ENCODE assay signal across 33 cellular contexts in genomic region chr19:5237190-5237780, GRCh38.
"Had no signal": no experiment of that assay in that cellular context is flagged by ENCODE, and none has a peak within 500 bp of the region (broad histone marks: within the 10 kb centered on the region; RNA-seq: fewer than 3 reads in every experiment).

No MANE protein-coding gene starts in this region.

- H3K27me3 ChIP-seq: adrenal gland, body of pancreas, esophagus muscularis mucosa, foreskin keratinocyte, gastrocnemius medialis had no signal

- DNase-seq: activated B cell treated with CpG ODN at 0.5 μM for 24 hours; activated CD4-positive, alpha-beta T cell treated with anti-CD3 and anti-CD28 coated beads for 48 hours; activated CD4-positive, alpha-beta T cell treated with anti-CD3 and anti-CD28 coated beads, Interleukin-2, amount 50 U/mL, for 1 hour; activated CD4-positive, alpha-beta T cell treated with anti-CD3 and anti-CD28 coated beads, Interleukin-2, amount 50 U/mL, for 48 hours; activated CD8-positive, alpha-beta memory T cell treated with anti-CD3 and anti-CD28 coated beads, Interleukin-2, amount 10 ng/mL, durations not matched to agents 7 days and 5 days; activated CD8-positive, alpha-beta memory T cell treated with anti-CD3 and anti-CD28 coated beads, Interleukin-2, amount 50 U/mL, for 4 hours; activated CD8-positive, alpha-beta T cell treated with anti-CD3 and anti-CD28 coated beads, Interleukin-2, amount 10 ng/mL, durations not matched to agents 7 days and 5 days; activated effector memory CD4-positive, alpha-beta T cell treated with anti-CD3 and anti-CD28 coated beads, Interleukin-2, amount 50 U/mL, for 16 hours; activated naive CD4-positive, alpha-beta T cell treated with anti-CD3 and anti-CD28 coated beads for 36 hours; activated naive CD8-positive, alpha-beta T cell treated with anti-CD3 and anti-CD28 coated beads for 36 hours; activated naive CD8-positive, alpha-beta T cell treated with anti-CD3 and anti-CD28 coated beads, Interleukin-2, amount 50 U/mL, for 24 hours; activated T-cell treated with anti-CD3 and anti-CD28 coated beads, Interleukin-2, amount 50 U/mL, for 1 hour; activated T-cell treated with anti-CD3 and anti-CD28 coated beads, Interleukin-2, amount 50 U/mL, for 48 hours; adrenal gland; amygdala; aorta; body of pancreas; caudate nucleus; cortex of kidney; dermis blood vessel endothelial cell; effector CD4-positive, alpha-beta T cell; effector memory CD8-positive, alpha-beta T cell; erythroblast; foreskin keratinocyte; gastrocnemius medialis; glutamatergic neuron; T-helper 1 cell; T-helper 17 cell; T1000; WERI-Rb-1 had no signal

- FAIRE-seq: colon had no signal

- H3K4me3 ChIP-seq: adrenal gland, body of pancreas, esophagus muscularis mucosa, gastrocnemius medialis had no signal

- H3K4me1 ChIP-seq: adrenal gland, body of pancreas, esophagus muscularis mucosa, foreskin keratinocyte, gastrocnemius medialis had no signal

- ATAC-seq: activated CD4-positive, CD25-positive, alpha-beta regulatory T cell treated with anti-CD3 and anti-CD28 coated beads, Interleukin-2, amount 50 U/mL, for 24 hours; activated CD8-positive, alpha-beta memory T cell treated with anti-CD3 and anti-CD28 coated beads, Interleukin-2, amount 10 ng/mL, durations not matched to agents 7 days and 5 days; activated CD8-positive, alpha-beta T cell treated with anti-CD3 and anti-CD28 coated beads, Interleukin-2, amount 10 ng/mL, durations not matched to agents 7 days and 5 days; activated naive CD8-positive, alpha-beta T cell treated with anti-CD3 and anti-CD28 coated beads, Interleukin-2, amount 50 U/mL, for 24 hours; body of pancreas; effector memory CD8-positive, alpha-beta T cell; foreskin keratinocyte; gastrocnemius medialis; T-helper 17 cell had no signal

- H3K27ac ChIP-seq: adrenal gland, body of pancreas, esophagus muscularis mucosa, foreskin keratinocyte, gastrocnemius medialis, WERI-Rb-1 had no signal

- H3K9me3 ChIP-seq: adrenal gland, body of pancreas, esophagus muscularis mucosa, gastrocnemius medialis had no signal
